8 cellular contexts compared by ENCODE assay signal in genomic region chrX:130994671-130995070, GRCh38.
DNase-seq lines count a peak whose midpoint lies in the region; ATAC-seq and TF ChIP-seq lines count a peak whose summit lies in the region.

No MANE protein-coding gene starts in this region.

- no peak overlapping the region for H3K4me3 ChIP-seq in fibroblast of pulmonary artery (replicated peaks; ENCODE audit: low read depth, low read length)
- H3K4me3 ChIP-seq in transverse colon, result no peak overlapping the region

- no peaks in the 10 kb centered on the region for H3K9me3 ChIP-seq in transverse colon

- no peak for TF ChIP-seq POLR2A in transverse colon (IDR thresholded peaks at IDR 0.05)

- H3K4me1 Mint-ChIP-seq in stimulated activated memory B cell treated with anti-CD40 and anti-IgM and Interleukin-4, amounts not matched to agents 10 μg/mL and 1 μg/mL and 100 μg/mL, for 72 hours, result no peaks in the 10 kb centered on the region

- H3K36me3 Mint-ChIP-seq in stimulated activated memory B cell treated with anti-CD40 and anti-IgM and Interleukin-4, amounts not matched to agents 10 μg/mL and 1 μg/mL and 100 μg/mL, for 72 hours, result no peaks in the 10 kb centered on the region

- no peaks in the 10 kb centered on the region for H3K36me3 ChIP-seq in transverse colon

- no peaks in the 10 kb centered on the region for H3K27me3 ChIP-seq in transverse colon

- peak; percentile 8 for DNase-seq in AG08396 (ENCODE audit: low spot score)
- DNase-seq in OCI-M1 (lab: John Stamatoyannopoulos, UW), result peak; percentile 58
- DNase-seq in fibroblast of pulmonary artery (ENCODE audit: low read depth), result peak; percentile 12
- DNase-seq in transverse colon, result no peak
- no peak for DNase-seq in cardiac septum (ENCODE audit: low spot score)

- no peaks in the 10 kb centered on the region for H3K4me1 ChIP-seq in transverse colon

- ATAC-seq in stimulated activated memory B cell treated with anti-CD40 and anti-IgM and Interleukin-4, amounts not matched to agents 10 μg/mL and 1 μg/mL and 100 μg/mL, for 72 hours, result no peak
- no peak for ATAC-seq in GM21717 (IDR thresholded peaks at IDR 0.05; ENCODE audit: unreplicated experiment)

- intact Hi-C loops in transverse colon (cut with DNase I; ENCODE audit: low total_unique reads), result no loop called here
- intact Hi-C loops in cardiac septum (cut with DNase I), result no loop called here

- H3K27ac ChIP-seq in transverse colon, result no peak overlapping the region

- TF ChIP-seq EP300 in transverse colon (IDR thresholded peaks at IDR 0.05; ENCODE audit: low read depth), result no peak

- 29 to 54% methylated on average over 1 to 8 of the region's 8 CpGs for WGBS in transverse colon (ENCODE audit: low coverage in 1 of 2), 2 donors

- in situ Hi-C loops in transverse colon (cut with MboI; ENCODE audit: low pct_ligation_motif_present in 1 of 4, low pct_unique_long_range_greater_than_20kb in 1 of 4, low sequenced_read_pairs in 3 of 4), result loop anchor here in 1 of 4 donors (25.0 kb wide), 1 partner anchor 643 kb away; no protein-coding TSS in a partner anchor

- no peak overlapping the region for H3K4me3 Mint-ChIP-seq in stimulated activated memory B cell treated with anti-CD40 and anti-IgM and Interleukin-4, amounts not matched to agents 10 μg/mL and 1 μg/mL and 100 μg/mL, for 72 hours

- H3K27ac Mint-ChIP-seq in stimulated activated memory B cell treated with anti-CD40 and anti-IgM and Interleukin-4, amounts not matched to agents 10 μg/mL and 1 μg/mL and 100 μg/mL, for 72 hours, result no peak overlapping the region

- H3K9me3 Mint-ChIP-seq in stimulated activated memory B cell treated with anti-CD40 and anti-IgM and Interleukin-4, amounts not matched to agents 10 μg/mL and 1 μg/mL and 100 μg/mL, for 72 hours, result no peaks in the 10 kb centered on the region

- no peaks in the 10 kb centered on the region for H3K27me3 Mint-ChIP-seq in stimulated activated memory B cell treated with anti-CD40 and anti-IgM and Interleukin-4, amounts not matched to agents 10 μg/mL and 1 μg/mL and 100 μg/mL, for 72 hours

- peak; percentile 27; the same call in 1 of the 3 replicates for TF ChIP-seq CTCF in GM12872 (IDR thresholded peaks at IDR 0.05; ENCODE audit: insufficient read depth, low read depth, low read length)
- peak; percentile 24 for TF ChIP-seq CTCF in fibroblast of pulmonary artery (IDR thresholded peaks at IDR 0.05; ENCODE audit: low read length, missing control alignments)
- TF ChIP-seq CTCF in transverse colon (IDR thresholded peaks at IDR 0.05), result peak in 4 of 5 experiments; percentile 19 to 50 (median 33)

Comparison
In these comparisons a context has a peak if more than half of its experiments do, and no peak if none do; other contexts are left out.
1. DNase-seq: peak in AG08396 (single experiment), OCI-M1 (single experiment) and fibroblast of pulmonary artery (single experiment); none in transverse colon (single experiment) and cardiac septum (single experiment).
2. Peak in every context shown above with its lines, with median percentiles within 50 percentile points of each other: CTCF ChIP-seq.